Comparison of ENCODE assay signal across 13 cellular contexts in the genomic region with DNA sequence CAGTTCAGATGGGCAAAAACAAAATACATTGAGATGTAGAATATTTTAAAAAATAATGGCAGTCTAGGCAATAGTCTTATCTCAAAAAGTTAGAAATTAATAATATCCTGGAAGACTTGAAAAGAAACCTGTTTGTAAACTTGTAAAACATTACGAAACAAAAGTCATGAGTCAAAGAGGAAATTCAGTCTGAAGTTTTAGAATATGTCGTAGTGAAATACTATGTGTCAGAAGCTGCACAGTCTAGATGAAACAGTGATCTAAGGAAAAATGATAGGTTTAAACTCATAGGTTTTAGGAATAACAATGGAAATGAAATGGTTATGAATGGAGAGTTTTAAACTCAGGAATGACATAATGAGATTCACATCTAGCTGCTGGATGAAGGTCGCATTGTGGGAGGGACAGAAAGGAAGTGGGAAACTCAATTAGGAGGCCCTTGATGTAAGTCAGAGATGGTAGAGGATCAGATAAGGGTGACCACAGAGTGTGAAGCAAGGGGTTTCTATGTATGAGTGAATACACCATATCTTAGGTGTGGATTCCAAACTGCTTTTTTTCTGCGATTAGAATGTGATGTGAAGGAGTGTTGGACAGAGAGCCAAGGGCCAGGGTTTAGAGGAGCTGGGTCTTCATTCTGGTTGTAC. TPM values are rescaled to one million over a fixed set of nuclear protein-coding genes. Genes with fewer than 3 reads are reported as not detected.
DNase-seq lines count a peak whose midpoint lies in the region; ATAC-seq, FAIRE-seq and TF ChIP-seq lines count a peak whose summit lies in the region.
"Had no signal": no experiment of that assay in that cellular context is flagged by ENCODE, and none has a peak within 500 bp of the region (broad histone marks: within the 10 kb centered on the region; RNA-seq: fewer than 3 reads in every experiment).

No MANE protein-coding gene starts in this region.

- H3K36me3 Mint-ChIP-seq in chondrocyte (ENCODE audit: low read depth) = peaks cover 15% of the 10 kb centered on the region

- FAIRE-seq in A549 (lab: Jason Lieb, UNC) = peak; percentile 32
- FAIRE-seq: pancreas had no signal

- H3K27ac Mint-ChIP-seq in chondrocyte (ENCODE audit: unreplicated experiment) = peak overlapping the region; percentile 3

- intact Hi-C loops in lower lobe of right lung (cut with DNase I) (no loop called here), esophagus squamous epithelium (cut with DNase I) (no loop called here)

- H3K36me3 ChIP-seq in SK-N-SH (replicated peaks in 1 of 2; ENCODE audit: control insufficient read depth in 1 of 2, insufficient read depth in 2 of 2, low read length in 1 of 2) (peaks cover 36 to 63% of the 10 kb centered on the region in 2 experiments), lower lobe of right lung (peaks cover 58% of the 10 kb centered on the region), esophagus squamous epithelium (peaks cover 0 to 60% (median 8%) of the 10 kb centered on the region in 3 donors)

- peaks cover 68% of the 10 kb centered on the region for H3K79me2 ChIP-seq in SK-N-SH (ENCODE audit: insufficient read depth)

- H2AFZ ChIP-seq in SK-N-SH (ENCODE audit: low read depth) = no peak overlapping the region

- no peak for TF ChIP-seq RAD21 in A549 (conservative IDR thresholded peaks at IDR 0.05 in 1 of 2, IDR thresholded peaks at IDR 0.05 in 1 of 2)
- no peak for TF ChIP-seq RAD21 in SK-N-SH (IDR thresholded peaks at IDR 0.05; ENCODE audit: low read length)

- ATAC-seq in A549 (no peak), lower lobe of right lung (no peak), HG03135 (IDR thresholded peaks at IDR 0.05; ENCODE audit: unreplicated experiment) (no peak)
- ATAC-seq: body of pancreas, pancreas had no signal

- TF ChIP-seq CTCF in A549 (IDR thresholded peaks at IDR 0.05) (no peak), HL-60 (IDR thresholded peaks at IDR 0.05; ENCODE audit: insufficient read depth, low read length) (no peak), SK-N-SH (IDR thresholded peaks at IDR 0.05) (no peak), chondrocyte (IDR thresholded peaks at IDR 0.05) (no peak), lower lobe of right lung (IDR thresholded peaks at IDR 0.05) (no peak), esophagus squamous epithelium (IDR thresholded peaks at IDR 0.05) (no peak)

- 88% methylated on average over 4 of the region's 4 CpGs for WGBS in A549 (ENCODE audit: missing lambda C conversion rate)
- 72% methylated on average over 4 of the region's 4 CpGs for WGBS in SK-N-SH (ENCODE audit: low lambda C conversion rate)
- 63 to 66% methylated on average over 4 of the region's 4 CpGs for WGBS in esophagus squamous epithelium, 2 donors

- H3K27me3 Mint-ChIP-seq in chondrocyte (ENCODE audit: low read depth) = peaks cover 4% of the 10 kb centered on the region

- peaks cover 27% of the 10 kb centered on the region for H3K4me1 Mint-ChIP-seq in chondrocyte (ENCODE audit: low read depth)

- no peak overlapping the region for H3K9ac ChIP-seq in SK-N-SH

- no peak overlapping the region for H3K4me3 ChIP-seq in A549
- no peak overlapping the region for H3K4me3 ChIP-seq in HL-60 (replicated peaks; ENCODE audit: insufficient read depth, low read length)
- H3K4me3 ChIP-seq in SK-N-SH (ENCODE audit: low read depth in 2 of 2, low read length in 1 of 2) = no peak overlapping the region
- no peak overlapping the region for H3K4me3 ChIP-seq in lower lobe of right lung
- no peak overlapping the region for H3K4me3 ChIP-seq in esophagus squamous epithelium
- H3K4me3 ChIP-seq: body of pancreas, pancreas had no signal

- H3K27ac ChIP-seq in A549 = no peak overlapping the region
- H3K27ac ChIP-seq in HL-60 (replicated peaks) = peak overlapping the region; percentile 32
- H3K27ac ChIP-seq in SK-N-SH (ENCODE audit: low read depth in 2 of 2, low read length in 1 of 2) = no peak overlapping the region; a peak in 1 of 4 replicates
- H3K27ac ChIP-seq in lower lobe of right lung = no peak overlapping the region
- H3K27ac ChIP-seq in esophagus squamous epithelium = no peak overlapping the region
- H3K27ac ChIP-seq: body of pancreas, pancreas had no signal

- H3K4me1 ChIP-seq in A549 (peaks cover 7% of the 10 kb centered on the region), SK-N-SH (ENCODE audit: control insufficient read depth in 1 of 2, insufficient read depth in 2 of 2, low read depth in 1 of 2, low read length in 1 of 2) (peaks cover 8 to 14% of the 10 kb centered on the region in 2 experiments; a peak in 3 of 4 replicates), lower lobe of right lung (peaks cover 12% of the 10 kb centered on the region), esophagus squamous epithelium (peaks cover 0 to 28% (median 8%) of the 10 kb centered on the region in 3 donors)

- TF ChIP-seq EP300 in A549 (IDR thresholded peaks at IDR 0.05) (no peak), SK-N-SH (IDR thresholded peaks at IDR 0.05; ENCODE audit: borderline replicate concordance in 1 of 2, low read depth in 1 of 2, low read length in 1 of 2) (peak in 1 of 2 experiments; percentile 9; a peak in 1 of 4 replicates)

- peaks cover 16% of the 10 kb centered on the region for H3K9me3 ChIP-seq in A549
- no peaks in the 10 kb centered on the region for H3K9me3 ChIP-seq in SK-N-SH
- H3K9me3 ChIP-seq in lower lobe of right lung = no peaks in the 10 kb centered on the region
- no peaks in the 10 kb centered on the region for H3K9me3 ChIP-seq in esophagus squamous epithelium
- H3K9me3 ChIP-seq: body of pancreas, pancreas had no signal

- H3K9me3 Mint-ChIP-seq in chondrocyte (ENCODE audit: low read depth) = no peaks in the 10 kb centered on the region

- CTCF ChIA-PET in A549 (lab: Yijun Ruan, JAX) = interaction anchor here (4.7 kb wide), 1 partner anchor 28 kb away, joined by 25 read pairs; no protein-coding TSS in a partner anchor
- CTCF ChIA-PET in SK-N-SH (lab: Yijun Ruan, JAX) = interaction anchor here (1.2 kb wide), 1 partner anchor 13 kb away, joined by 5 read pairs; no protein-coding TSS in a partner anchor

- no peak overlapping the region for H3K4me3 Mint-ChIP-seq in chondrocyte (ENCODE audit: unreplicated experiment)

- TF ChIP-seq POLR2A in A549 (IDR thresholded peaks at IDR 0.05; ENCODE audit: low read length) = no peak
- TF ChIP-seq POLR2A in esophagus squamous epithelium (IDR thresholded peaks at IDR 0.05) = no peak

- no peaks in the 10 kb centered on the region for H3K9me2 ChIP-seq in SK-N-SH

- POLR2A ChIA-PET in A549 (lab: Yijun Ruan, JAX) = no interaction called here
- POLR2A ChIA-PET in SK-N-SH (lab: Yijun Ruan, JAX) = no interaction called here

- no peaks in the 10 kb centered on the region for H3F3A ChIP-seq in SK-N-SH (replicated peaks; ENCODE audit: insufficient read depth)

- H4K20me1 ChIP-seq in SK-N-SH (ENCODE audit: insufficient read depth) = peaks cover 14% of the 10 kb centered on the region

- no peaks in the 10 kb centered on the region for H3K27me3 ChIP-seq in HL-60 (ENCODE audit: insufficient read depth, poor library complexity, severe bottlenecking)
- H3K27me3 ChIP-seq in SK-N-SH (ENCODE audit: insufficient read depth) = no peaks in the 10 kb centered on the region
- peaks cover 3% of the 10 kb centered on the region for H3K27me3 ChIP-seq in lower lobe of right lung (ENCODE audit: low read depth)
- peaks cover 0 to 13% (median 0%) of the 10 kb centered on the region in 4 donors for H3K27me3 ChIP-seq in esophagus squamous epithelium
- H3K27me3 ChIP-seq: body of pancreas had no signal

- DNase-seq in A549 (ENCODE audit: low read depth in 1 of 2, low spot score in 1 of 2) (no peak), HL-60 (ENCODE audit: low read depth in 1 of 2, low spot score in 1 of 2) (peak in 1 of 2 experiments; percentile 75), SK-N-SH (peak; percentile 15), chondrocyte (ENCODE audit: low spot score) (no peak), lower lobe of right lung (no peak), esophagus squamous epithelium (lab: John Stamatoyannopoulos, UW) (no peak), HT-29 (ENCODE audit: low spot score) (no peak)
- DNase-seq: body of pancreas, mammary epithelial cell, MM.1S, NCI-H526 treated with DMSO at 0.1 percent for 48 hours, pancreas had no signal

- no peak overlapping the region for H3K4me2 ChIP-seq in A549
- H3K4me2 ChIP-seq in SK-N-SH = no peak overlapping the region

TF ChIP-seq in SK-N-SH, 30 proteins besides CTCF, POLR2A, EP300 and RAD21 (continues in another document):
- TF ChIP-seq FOSL2 (IDR thresholded peaks at IDR 0.05; ENCODE audit: borderline replicate concordance, low read depth) = no peak
- no peak for TF ChIP-seq USF1 (IDR thresholded peaks at IDR 0.05; ENCODE audit: borderline replicate concordance, low read depth)
- no peak for TF ChIP-seq GABPA (IDR thresholded peaks at IDR 0.05; ENCODE audit: low read depth)

RNA-seq across cellular contexts. Expression of gene SNRPB2, which starts 2.8 kb away (rescaled TPM):
- polyA plus RNA-seq in A549 (2011; rRNA removed) (128 and 216 TPM in 2 replicates), A549 (2017; fragmentation: RNase III; extraction: RNeasy Plus Mini Kit Qiagen cat#74134 plus additional on column Dnase treatment) (166 to 185 TPM (median 178 TPM) in 3 replicates), SK-N-SH (2012; rRNA removed) (46.6 and 57.4 TPM in 2 replicates)
- polyA plus RNA-seq in A549 (2012; cell fraction: cytosol; rRNA removed) = 48.8 and 70.9 TPM in 2 replicates
- 22.0 and 33.0 TPM in 2 replicates for polyA plus RNA-seq in A549 (2012; cell fraction: nucleus; rRNA removed)
- 20.8 and 26.4 TPM in 2 replicates for polyA minus RNA-seq in A549 (2011; rRNA and poly(A)+ RNA removed)
- 81.5 and 127 TPM in 2 replicates for polyA plus RNA-seq in SK-N-SH (2012; cell fraction: cytosol; rRNA removed)
- 14.3 and 24.6 TPM in 2 replicates for polyA plus RNA-seq in SK-N-SH (2012; cell fraction: nucleus; rRNA removed)
- total RNA-seq in chondrocyte (43.0 to 47.9 TPM (median 44.3 TPM) in 3 replicates), lower lobe of right lung (44.6 TPM), esophagus squamous epithelium (10 to 100 TPM; 18.0 to 42.0 (median 26.4) TPM)
- 16.8 and 19.2 TPM in 2 replicates for total RNA-seq in HT-29 (2014; rRNA removed; shearing (Covaris generic))

RNA-seq across cellular contexts. Expression of gene OTOR, which starts 15.5 kb away (rescaled TPM):
- not detected in 2 replicates for polyA plus RNA-seq in A549 (2011; rRNA removed)
- not detected in 2 replicates for polyA plus RNA-seq in A549 (2012; cell fraction: cytosol; rRNA removed)
- not detected in 2 replicates for polyA plus RNA-seq in A549 (2012; cell fraction: nucleus; rRNA removed)
- polyA plus RNA-seq in A549 (2017; fragmentation: RNase III; extraction: RNeasy Plus Mini Kit Qiagen cat#74134 plus additional on column Dnase treatment) = not detected in 3 replicates
- not detected in 2 replicates for polyA minus RNA-seq in A549 (2011; rRNA and poly(A)+ RNA removed)
- polyA plus RNA-seq in SK-N-SH (2012; rRNA removed) = not detected in 2 replicates
- 0.03 and 0.05 TPM in 2 replicates for polyA plus RNA-seq in SK-N-SH (2012; cell fraction: cytosol; rRNA removed)
- polyA plus RNA-seq in SK-N-SH (2012; cell fraction: nucleus; rRNA removed) = not detected in 2 replicates
- not detected in 3 replicates for total RNA-seq in chondrocyte
- total RNA-seq in lower lobe of right lung = not detected
- not detected for total RNA-seq in esophagus squamous epithelium
- total RNA-seq in HT-29 (2014; rRNA removed; shearing (Covaris generic)) = not detected in 2 replicates
- total RNA-seq: body of pancreas, mammary epithelial cell, pancreas had no signal
- polyA plus RNA-seq: mammary epithelial cell, pancreas had no signal
